10 cellular contexts compared by ENCODE assay signal in genomic region chr17:28381141-28381825, GRCh38. TPM values are rescaled to one million over a fixed set of nuclear protein-coding genes. Genes with fewer than 3 reads are reported as not detected.
DNase-seq lines count a peak whose midpoint lies in the region; ATAC-seq, FAIRE-seq and TF ChIP-seq lines count a peak whose summit lies in the region.
"Had no signal": no experiment of that assay in that cellular context is flagged by ENCODE, and none has a peak within 500 bp of the region (broad histone marks: within the 10 kb centered on the region; RNA-seq: fewer than 3 reads in every experiment).

No MANE protein-coding gene starts in this region.

- peak; percentile 51 for DNase-seq in activated naive CD4-positive, alpha-beta T cell treated with anti-CD3 and anti-CD28 coated beads, Interleukin-2, amount 10 ng/mL, durations not matched to agents 7 days and 5 days
- no peak for DNase-seq in activated naive CD4-positive, alpha-beta T cell (lab: John Stamatoyannopoulos, UW)
- no peak for DNase-seq in GM12878 (ENCODE audit: low read depth, low spot score)
- DNase-seq in left kidney (ENCODE audit: low read depth, low spot score), result peak; percentile 81
- DNase-seq in thyroid gland, result peak; percentile 41 to 48
- no peak for DNase-seq in breast epithelium (ENCODE audit: low spot score in 2 of 2)
- no peak for DNase-seq in BE2C

- H3K4me1 ChIP-seq in GM12878 (ENCODE audit: control insufficient read depth, insufficient read depth, low read length) (no peaks in the 10 kb centered on the region), thyroid gland (peaks cover 18 to 22% of the 10 kb centered on the region in 2 donors), breast epithelium (no peaks in the 10 kb centered on the region), BE2C (peaks cover 3% of the 10 kb centered on the region)

- no peaks in the 10 kb centered on the region for H3K9me3 Mint-ChIP-seq in activated naive CD4-positive, alpha-beta T cell treated with anti-CD3 and anti-CD28 coated beads, Interleukin-2, amount 10 ng/mL, durations not matched to agents 7 days and 5 days

- H4K20me1 ChIP-seq in GM12878 (ENCODE audit: control insufficient read depth, insufficient read depth), result no peaks in the 10 kb centered on the region

- ATAC-seq in GM12878 (peak; percentile 41), GM21515 (IDR thresholded peaks at IDR 0.05; ENCODE audit: unreplicated experiment) (no peak)
- ATAC-seq: Panc1 had no signal

- WGBS in GM12878 (ENCODE audit: insufficient coverage, insufficient replicate concordance, low lambda C conversion rate, missing lambda C conversion rate), result 32% methylated on average over 72 of the region's 72 CpGs
- 16 to 26% methylated on average over 16 to 29 of the region's 72 CpGs for WGBS in thyroid gland, 2 donors

- no peak overlapping the region for H3K27ac Mint-ChIP-seq in activated naive CD4-positive, alpha-beta T cell treated with anti-CD3 and anti-CD28 coated beads, Interleukin-2, amount 10 ng/mL, durations not matched to agents 7 days and 5 days

- H3K9ac ChIP-seq in GM12878 (ENCODE audit: control insufficient read depth, insufficient read depth, low read length), result no peak overlapping the region
- H3K9ac ChIP-seq: BLaER1 treated with 17β-estradiol and CSF1 and Interleukin-3, amounts not matched to agents 10 nM and 100 nM had no signal

- POLR2A ChIA-PET in GM12878 (lab: Charles Lee), result no interaction called here

- H3K27me3 Mint-ChIP-seq in activated naive CD4-positive, alpha-beta T cell treated with anti-CD3 and anti-CD28 coated beads, Interleukin-2, amount 10 ng/mL, durations not matched to agents 7 days and 5 days, result peaks cover 29% of the 10 kb centered on the region

- H3K4me1 Mint-ChIP-seq in activated naive CD4-positive, alpha-beta T cell treated with anti-CD3 and anti-CD28 coated beads, Interleukin-2, amount 10 ng/mL, durations not matched to agents 7 days and 5 days, result peaks cover 27% of the 10 kb centered on the region

- peak; percentile 19; the same call in 1 of the 2 replicates for TF ChIP-seq POLR2A in GM12878 (IDR thresholded peaks at IDR 0.05; ENCODE audit: low read depth, low read length)
- TF ChIP-seq POLR2A in thyroid gland (IDR thresholded peaks at IDR 0.05), result no peak
- TF ChIP-seq POLR2A in breast epithelium (IDR thresholded peaks at IDR 0.05), result no peak

- no peak for TF ChIP-seq RAD21 in GM12878 (IDR thresholded peaks at IDR 0.05; ENCODE audit: insufficient read depth, low read depth, low read length)

- peaks cover 2% of the 10 kb centered on the region; the same call in 1 of the 2 replicates for H3K79me2 ChIP-seq in GM12878 (ENCODE audit: control insufficient read depth, insufficient read depth, low read length)

- TF ChIP-seq CTCF in GM12878 (IDR thresholded peaks at IDR 0.05 in 2 of 3, conservative IDR thresholded peaks at IDR 0.05 in 1 of 3; ENCODE audit: control insufficient read depth in 2 of 3, extremely low read depth in 1 of 3, insufficient read depth in 1 of 3, low read depth in 3 of 3, low read length in 3 of 3) (peak in 2 of 3 experiments; percentile 23 to 31; a peak in 3 of 6 replicates), thyroid gland (IDR thresholded peaks at IDR 0.05) (peak in 1 of 6 experiments; percentile 34), breast epithelium (IDR thresholded peaks at IDR 0.05) (no peak), BE2C (IDR thresholded peaks at IDR 0.05; ENCODE audit: low read depth, low read length) (no peak)

- intact Hi-C loops in GM12878 (cut with micrococcal nuclease; ENCODE audit: unreplicated experiment), result loop anchor here (5.0 kb wide), 1 partner anchor 101 kb away; no protein-coding TSS in a partner anchor
- intact Hi-C loops in thyroid gland (cut with DNase I), result no loop called here
- intact Hi-C loops in breast epithelium (cut with DNase I; ENCODE audit: low total_unique reads), result no loop called here

- H3K4me3 ChIP-seq in GM12878 (no peak overlapping the region), thyroid gland (replicated peaks in 1 of 3) (peak overlapping the region in 1 of 3 donors; percentile 3), breast epithelium (no peak overlapping the region), BE2C (ENCODE audit: low read depth, low read length) (no peak overlapping the region)
- H3K4me3 ChIP-seq: BLaER1 treated with 17β-estradiol and CSF1 and Interleukin-3, amounts not matched to agents 10 nM and 100 nM had no signal

- H3K27me3 ChIP-seq in GM12878 (replicated peaks in 1 of 2; ENCODE audit: control insufficient read depth in 2 of 2, insufficient read depth in 2 of 2, low read length in 1 of 2), result no peaks in the 10 kb centered on the region; a peak in 2 of 4 replicates
- H3K27me3 ChIP-seq in thyroid gland, result no peaks in the 10 kb centered on the region
- no peaks in the 10 kb centered on the region for H3K27me3 ChIP-seq in breast epithelium
- H3K27me3 ChIP-seq in BE2C, result no peaks in the 10 kb centered on the region

- BruUV-seq in GM12878 (replicated peaks; lab: Mats Ljungman, UMichigan), result no TSS peak

- H2AFZ ChIP-seq in GM12878 (ENCODE audit: control insufficient read depth, low read depth, low read length), result no peak overlapping the region

- no peaks in the 10 kb centered on the region for H3K36me3 Mint-ChIP-seq in activated naive CD4-positive, alpha-beta T cell treated with anti-CD3 and anti-CD28 coated beads, Interleukin-2, amount 10 ng/mL, durations not matched to agents 7 days and 5 days

- H3K36me3 ChIP-seq in GM12878 (ENCODE audit: control insufficient read depth in 2 of 2, insufficient read depth in 2 of 2, low read length in 1 of 2) (no peaks in the 10 kb centered on the region), thyroid gland (no peaks in the 10 kb centered on the region), breast epithelium (no peaks in the 10 kb centered on the region), BE2C (peaks cover 5% of the 10 kb centered on the region; the same call in 1 of the 2 replicates)

- SMC1A ChIA-PET in GM12878 (lab: Charles Lee; ENCODE audit: uncharacterized antibody, unreplicated experiment), result no interaction called here

- FAIRE-seq in GM12878 (lab: Jason Lieb, UNC), result no peak

- H3K9me3 ChIP-seq in GM12878 (replicated peaks; ENCODE audit: control insufficient read depth, insufficient read depth, low read length) (no peaks in the 10 kb centered on the region), thyroid gland (no peaks in the 10 kb centered on the region), breast epithelium (no peaks in the 10 kb centered on the region), BE2C (no peaks in the 10 kb centered on the region)
- H3K9me3 ChIP-seq: BLaER1 treated with 17β-estradiol and CSF1 and Interleukin-3, amounts not matched to agents 10 nM and 100 nM had no signal

- no peak overlapping the region for H3K4me2 ChIP-seq in GM12878 (ENCODE audit: control insufficient read depth, insufficient read depth)

- H3K27ac ChIP-seq in GM12878 (ENCODE audit: control insufficient read depth, insufficient read depth), result no peak overlapping the region
- H3K27ac ChIP-seq in thyroid gland, result no peak overlapping the region
- peak overlapping the region in 1 of 2 donors; percentile 74 for H3K27ac ChIP-seq in breast epithelium
- H3K27ac ChIP-seq: BLaER1 treated with 17β-estradiol and CSF1 and Interleukin-3, amounts not matched to agents 10 nM and 100 nM had no signal

- RAD21 ChIA-PET in GM12878 (lab: Charles Lee; ENCODE audit: unreplicated experiment), result no interaction called here

- no peak overlapping the region for H3K4me3 Mint-ChIP-seq in activated naive CD4-positive, alpha-beta T cell treated with anti-CD3 and anti-CD28 coated beads, Interleukin-2, amount 10 ng/mL, durations not matched to agents 7 days and 5 days

- in situ Hi-C loops in GM12878 (cut with MboI), result no loop called here

- CTCF ChIA-PET in activated naive CD4-positive, alpha-beta T cell treated with anti-CD3 and anti-CD28 coated beads, Interleukin-2, amount 10 ng/mL, durations not matched to agents 7 days and 5 days (lab: Charles Lee), result interaction anchor here (0.7 to 4.5 kb wide), 4 partner anchors 26 to 41 kb away, joined by 3 to 22 read pairs (median 3); no protein-coding TSS in a partner anchor
- CTCF ChIA-PET in GM12878 (lab: Yijun Ruan, JAX), result no interaction called here

- TF ChIP-seq EP300 in GM12878 (IDR thresholded peaks at IDR 0.05; ENCODE audit: borderline replicate concordance in 1 of 2, control insufficient read depth in 1 of 2, low read depth in 2 of 2, low read length in 2 of 2), result no peak

RNA-seq across cellular contexts. Expression of gene SARM1, which starts 9.8 kb away (rescaled TPM):
- total RNA-seq in GM12878 (2013; cell fraction: nucleolus; rRNA removed), result 9.6 and 10.4 TPM in 2 replicates
- total RNA-seq in GM12878 (2014; rRNA removed) (10.5 and 14.0 TPM in 2 replicates), GM12878 (2014; rRNA removed; fragmentation: Illumina TruSeq; extraction: Trizol) (7.8 and 8.7 TPM in 2 replicates), GM12878 (2021) (25.3 and 28.6 TPM in 2 replicates), thyroid gland (10 to 100 TPM; 10.3 to 20.2 (median 16.3) TPM), breast epithelium (10 to 100 TPM in 2 of 3 donors, 1 to 10 TPM in 1; 6.4 to 14.3 (median 13.8) TPM)
- polyA plus RNA-seq in GM12878 (2011; ENCODE audit: low read depth), result 8.1 TPM
- polyA plus RNA-seq in GM12878 (2011; rRNA removed) (2.1 and 2.5 TPM in 2 replicates), GM12878 (2014; fragmentation: Illumina TruSeq; extraction: Trizol) (8.7 and 13.0 TPM in 2 replicates), GM12878 (2014; fragmentation: Nextera tagmentation; extraction: Ambion mirVana) (1 to 10 TPM in 1 of 2 experiments, under 1 TPM in 1; 0.56 to 1.5 TPM), GM12878 (2014; rRNA removed) (16.2 and 16.7 TPM in 2 replicates), GM12878 (2016; fragmentation: Nextera tagmentation; extraction: Ambion mirVana) (10 to 100 TPM; 10.8 to 13.7 TPM)
- 3.0 and 3.8 TPM in 2 replicates for polyA plus RNA-seq in GM12878 (2011; cell fraction: cytosol; rRNA removed)
- polyA plus RNA-seq in GM12878 (2011; cell fraction: nucleus; rRNA removed), result 10.3 and 11.6 TPM in 2 replicates
- 11.5 and 11.9 TPM in 2 replicates for polyA plus RNA-seq in GM12878 (2012)
- polyA minus RNA-seq in GM12878 (2011; rRNA and poly(A)+ RNA removed), result 8.3 and 10.8 TPM in 2 replicates
- polyA minus RNA-seq in GM12878 (2011; cell fraction: cytosol; rRNA and poly(A)+ RNA removed), result 1.9 and 2.3 TPM in 2 replicates
- polyA minus RNA-seq in GM12878 (2011; cell fraction: nucleus; rRNA and poly(A)+ RNA removed), result 5.1 and 9.7 TPM in 2 replicates
- 22.6 TPM for polyA plus RNA-seq in BE2C (2012; ENCODE audit: insufficient read depth, insufficient read length, low read depth)

RNA-seq across cellular contexts. Expression of gene VTN, which starts 11.2 kb away (rescaled TPM):
- not detected in 2 replicates for total RNA-seq in GM12878 (2013; cell fraction: nucleolus; rRNA removed)
- total RNA-seq in GM12878 (2014; rRNA removed), result 0.44 TPM in 1 of 2 replicates, not detected in the other
- 0.32 TPM in 1 of 2 replicates, not detected in the other for total RNA-seq in GM12878 (2014; rRNA removed; fragmentation: Illumina TruSeq; extraction: Trizol)
- total RNA-seq in GM12878 (2021), result 1.3 TPM in 2 replicates
- polyA plus RNA-seq in GM12878 (2011; ENCODE audit: low read depth), result 0.10 TPM
- polyA plus RNA-seq in GM12878 (2011; rRNA removed), result not detected in 2 replicates
- polyA plus RNA-seq in GM12878 (2011; cell fraction: cytosol; rRNA removed), result 0.03 TPM in 2 replicates
- 0.19 and 0.31 TPM in 2 replicates for polyA plus RNA-seq in GM12878 (2011; cell fraction: nucleus; rRNA removed)
- polyA plus RNA-seq in GM12878 (2012), result 0.24 and 0.27 TPM in 2 replicates
- 0.18 and 0.70 TPM in 2 replicates for polyA plus RNA-seq in GM12878 (2014; fragmentation: Illumina TruSeq; extraction: Trizol)
- under 1 TPM in 1 of 2 experiments, not detected in 1; 0.04 TPM for polyA plus RNA-seq in GM12878 (2014; fragmentation: Nextera tagmentation; extraction: Ambion mirVana)
- 0.10 and 0.43 TPM in 2 replicates for polyA plus RNA-seq in GM12878 (2014; rRNA removed)
- under 1 TPM in 1 of 2 experiments, not detected in 1; 0.13 TPM for polyA plus RNA-seq in GM12878 (2016; fragmentation: Nextera tagmentation; extraction: Ambion mirVana)
- polyA minus RNA-seq in GM12878 (2011; rRNA and poly(A)+ RNA removed), result not detected in 2 replicates
- 1.6 TPM in 1 of 2 replicates, not detected in the other for polyA minus RNA-seq in GM12878 (2011; cell fraction: cytosol; rRNA and poly(A)+ RNA removed)
- polyA minus RNA-seq in GM12878 (2011; cell fraction: nucleus; rRNA and poly(A)+ RNA removed), result 0.19 TPM in 1 of 2 replicates, not detected in the other
- under 1 TPM in 2 of 4 donors, not detected in 2; 0.33 to 0.39 TPM for total RNA-seq in thyroid gland
- 10 to 100 TPM in 1 of 3 donors, under 1 TPM in 2; 0.32 to 12.1 (median 0.98) TPM for total RNA-seq in breast epithelium
- 0.31 TPM for polyA plus RNA-seq in BE2C (2012; ENCODE audit: insufficient read depth, insufficient read length, low read depth)

RNA-seq across cellular contexts. Expression of gene SEBOX, which starts 16.3 kb away (rescaled TPM):
- total RNA-seq in GM12878 (2013; cell fraction: nucleolus; rRNA removed), result not detected in 2 replicates
- not detected in 2 replicates for total RNA-seq in GM12878 (2014; rRNA removed)
- not detected in 2 replicates for total RNA-seq in GM12878 (2014; rRNA removed; fragmentation: Illumina TruSeq; extraction: Trizol)
- not detected in 2 replicates for total RNA-seq in GM12878 (2021)
- polyA plus RNA-seq in GM12878 (2011; ENCODE audit: low read depth), result not detected
- not detected in 2 replicates for polyA plus RNA-seq in GM12878 (2011; rRNA removed)
- not detected in 2 replicates for polyA plus RNA-seq in GM12878 (2011; cell fraction: cytosol; rRNA removed)
- polyA plus RNA-seq in GM12878 (2011; cell fraction: nucleus; rRNA removed), result not detected in 2 replicates
- polyA plus RNA-seq in GM12878 (2012), result not detected in 2 replicates
- not detected in 2 replicates for polyA plus RNA-seq in GM12878 (2014; fragmentation: Illumina TruSeq; extraction: Trizol)
- polyA plus RNA-seq in GM12878 (2014; fragmentation: Nextera tagmentation; extraction: Ambion mirVana), result not detected
- not detected in 2 replicates for polyA plus RNA-seq in GM12878 (2014; rRNA removed)
- polyA plus RNA-seq in GM12878 (2016; fragmentation: Nextera tagmentation; extraction: Ambion mirVana), result not detected
- not detected in 2 replicates for polyA minus RNA-seq in GM12878 (2011; rRNA and poly(A)+ RNA removed)
- polyA minus RNA-seq in GM12878 (2011; cell fraction: cytosol; rRNA and poly(A)+ RNA removed), result not detected in 2 replicates
- not detected in 2 replicates for polyA minus RNA-seq in GM12878 (2011; cell fraction: nucleus; rRNA and poly(A)+ RNA removed)
- total RNA-seq in thyroid gland, result not detected
- total RNA-seq in breast epithelium, result not detected
- not detected for polyA plus RNA-seq in BE2C (2012; ENCODE audit: insufficient read depth, insufficient read length, low read depth)

RNA-seq across cellular contexts. Expression of gene POLDIP2, which starts 24.0 kb away (rescaled TPM):
- 14.6 and 15.4 TPM in 2 replicates for total RNA-seq in GM12878 (2013; cell fraction: nucleolus; rRNA removed)
- total RNA-seq in GM12878 (2014; rRNA removed), result 126 and 131 TPM in 2 replicates
- total RNA-seq in GM12878 (2014; rRNA removed; fragmentation: Illumina TruSeq; extraction: Trizol), result 63.9 and 69.2 TPM in 2 replicates
- 108 and 111 TPM in 2 replicates for total RNA-seq in GM12878 (2021)
- 40.6 TPM for polyA plus RNA-seq in GM12878 (2011; ENCODE audit: low read depth)
- 57.7 and 89.9 TPM in 2 replicates for polyA plus RNA-seq in GM12878 (2011; rRNA removed)
- polyA plus RNA-seq in GM12878 (2011; cell fraction: cytosol; rRNA removed), result 97.0 and 115 TPM in 2 replicates
- polyA plus RNA-seq in GM12878 (2011; cell fraction: nucleus; rRNA removed), result 55.2 and 56.5 TPM in 2 replicates
- polyA plus RNA-seq in GM12878 (2012), result 62.4 and 78.2 TPM in 2 replicates
- 120 and 133 TPM in 2 replicates for polyA plus RNA-seq in GM12878 (2014; fragmentation: Illumina TruSeq; extraction: Trizol)
- polyA plus RNA-seq in GM12878 (2014; fragmentation: Nextera tagmentation; extraction: Ambion mirVana), result 10 to 100 TPM; 22.8 to 36.9 TPM
- 134 and 139 TPM in 2 replicates for polyA plus RNA-seq in GM12878 (2014; rRNA removed)
- 100 to 1,000 TPM; 180 to 196 TPM for polyA plus RNA-seq in GM12878 (2016; fragmentation: Nextera tagmentation; extraction: Ambion mirVana)
- 49.2 and 59.1 TPM in 2 replicates for polyA minus RNA-seq in GM12878 (2011; rRNA and poly(A)+ RNA removed)
- polyA minus RNA-seq in GM12878 (2011; cell fraction: cytosol; rRNA and poly(A)+ RNA removed), result 25.4 and 26.7 TPM in 2 replicates
- polyA minus RNA-seq in GM12878 (2011; cell fraction: nucleus; rRNA and poly(A)+ RNA removed), result 10.9 and 17.0 TPM in 2 replicates
- total RNA-seq in thyroid gland, result 100 to 1,000 TPM in 2 of 4 donors, 10 to 100 TPM in 2; 55.4 to 102 (median 91.7) TPM
- total RNA-seq in breast epithelium, result 10 to 100 TPM; 64.5 to 85.0 (median 69.8) TPM
- polyA plus RNA-seq in BE2C (2012; ENCODE audit: insufficient read depth, insufficient read length, low read depth), result 88.1 TPM

RNA-seq across cellular contexts. Expression of gene SLC46A1, which starts 24.7 kb away (rescaled TPM):
- 18.1 and 18.9 TPM in 2 replicates for total RNA-seq in GM12878 (2013; cell fraction: nucleolus; rRNA removed)
- total RNA-seq in GM12878 (2014; rRNA removed) (3.7 and 6.8 TPM in 2 replicates), GM12878 (2014; rRNA removed; fragmentation: Illumina TruSeq; extraction: Trizol) (2.9 and 3.9 TPM in 2 replicates), GM12878 (2021) (5.6 and 6.2 TPM in 2 replicates), thyroid gland (10 to 100 TPM; 10.8 to 15.6 (median 13.4) TPM), breast epithelium (10 to 100 TPM; 11.2 to 22.7 (median 12.5) TPM)
- 6.1 TPM for polyA plus RNA-seq in GM12878 (2011; ENCODE audit: low read depth)
- polyA plus RNA-seq in GM12878 (2011; rRNA removed) (1.7 and 2.0 TPM in 2 replicates), GM12878 (2014; fragmentation: Illumina TruSeq; extraction: Trizol) (4.1 and 7.1 TPM in 2 replicates), GM12878 (2014; fragmentation: Nextera tagmentation; extraction: Ambion mirVana) (1 to 10 TPM; 3.4 to 6.0 TPM), GM12878 (2014; rRNA removed) (3.4 and 4.7 TPM in 2 replicates), GM12878 (2016; fragmentation: Nextera tagmentation; extraction: Ambion mirVana) (1 to 10 TPM; 3.9 to 6.9 TPM)
- 1.6 and 2.2 TPM in 2 replicates for polyA plus RNA-seq in GM12878 (2011; cell fraction: cytosol; rRNA removed)
- polyA plus RNA-seq in GM12878 (2011; cell fraction: nucleus; rRNA removed), result 7.5 and 7.6 TPM in 2 replicates
- polyA plus RNA-seq in GM12878 (2012), result 6.1 and 7.4 TPM in 2 replicates
- polyA minus RNA-seq in GM12878 (2011; rRNA and poly(A)+ RNA removed), result 4.8 and 5.0 TPM in 2 replicates
- polyA minus RNA-seq in GM12878 (2011; cell fraction: cytosol; rRNA and poly(A)+ RNA removed), result 0.53 and 3.1 TPM in 2 replicates
- polyA minus RNA-seq in GM12878 (2011; cell fraction: nucleus; rRNA and poly(A)+ RNA removed), result 4.7 and 8.1 TPM in 2 replicates
- polyA plus RNA-seq in BE2C (2012; ENCODE audit: insufficient read depth, insufficient read length, low read depth), result 7.7 TPM

Comparison
In these comparisons a context has a peak if more than half of its experiments do, and no peak if none do; other contexts are left out.
1. DNase-seq: peak in activated naive CD4-positive, alpha-beta T cell treated with anti-CD3 and anti-CD28 coated beads, Interleukin-2, amount 10 ng/mL, durations not matched to agents 7 days and 5 days (single experiment), left kidney (single experiment) and thyroid gland (2 of 2); none in activated naive CD4-positive, alpha-beta T cell (0 of 4), GM12878 (single experiment), breast epithelium (0 of 2) and BE2C (single experiment).
2. CTCF ChIP-seq: peak in GM12878 (2 of 3); none in breast epithelium (0 of 3) and BE2C (single experiment).